1 cellular context compared by ENCODE assay signal in genomic region chr12:101459642-101460346, GRCh38.
TF ChIP-seq lines count a peak whose summit lies in the region.

No MANE protein-coding gene starts in this region.

TF ChIP-seq in HepG2, 621 proteins besides CTCF, POLR2A, EP300 and RAD21 (continued from another document and continues in another):
- TF ChIP-seq RNF219 (CRISPR knock-in tag; IDR thresholded peaks at IDR 0.05) (no peak), FOSL2 (CRISPR knock-in tag; IDR thresholded peaks at IDR 0.05) (peak; percentile 93), ZNF232 (CRISPR knock-in tag; IDR thresholded peaks at IDR 0.05; ENCODE audit: borderline replicate concordance) (no peak), ZBTB37 (CRISPR knock-in tag; IDR thresholded peaks at IDR 0.05) (no peak), PRDM15 (CRISPR knock-in tag; IDR thresholded peaks at IDR 0.05) (no peak), ZNF264 (CRISPR knock-in tag; IDR thresholded peaks at IDR 0.05) (no peak), PHF21A (CRISPR knock-in tag; IDR thresholded peaks at IDR 0.05) (0 out of 2 replicates have a peak, but pooled peaks have one; percentile 18), MAFG (CRISPR knock-in tag; IDR thresholded peaks at IDR 0.05) (no peak), GPN1 (CRISPR knock-in tag; IDR thresholded peaks at IDR 0.05; ENCODE audit: borderline replicate concordance) (no peak), ZNF841 (CRISPR knock-in tag; IDR thresholded peaks at IDR 0.05; ENCODE audit: borderline replicate concordance) (no peak), ZNF546 (CRISPR knock-in tag; conservative IDR thresholded peaks at IDR 0.05) (no peak), HIVEP1 (CRISPR knock-in tag; IDR thresholded peaks at IDR 0.05) (no peak), IRX3 (CRISPR knock-in tag; IDR thresholded peaks at IDR 0.05; ENCODE audit: borderline replicate concordance, low read depth) (no peak), PRMT3 (CRISPR knock-in tag; IDR thresholded peaks at IDR 0.05; ENCODE audit: borderline replicate concordance, low read depth) (no peak), ZNF574 (CRISPR knock-in tag; IDR thresholded peaks at IDR 0.05) (no peak), NONO (IDR thresholded peaks at IDR 0.05) (no peak), NONO (CRISPR knock-in tag; conservative IDR thresholded peaks at IDR 0.05) (no peak), ATM (IDR thresholded peaks at IDR 0.05; ENCODE audit: borderline replicate concordance) (no peak), IKZF4 (CRISPR knock-in tag; IDR thresholded peaks at IDR 0.05; ENCODE audit: borderline replicate concordance, low read depth, not compliant biosample characterization) (no peak), SP2 (CRISPR knock-in tag; IDR thresholded peaks at IDR 0.05) (no peak), ZBTB4 (CRISPR knock-in tag; IDR thresholded peaks at IDR 0.05; ENCODE audit: borderline replicate concordance) (no peak), HOMEZ (CRISPR knock-in tag; IDR thresholded peaks at IDR 0.05; ENCODE audit: low read depth) (peak; percentile 75; the same call in 1 of the 2 replicates), SIN3B (IDR thresholded peaks at IDR 0.05; ENCODE audit: low read length) (no peak), ZMAT3 (CRISPR knock-in tag; conservative IDR thresholded peaks at IDR 0.05) (no peak), ZNF724P (CRISPR knock-in tag; IDR thresholded peaks at IDR 0.05; ENCODE audit: borderline replicate concordance) (no peak), ZNF263 (CRISPR knock-in tag; IDR thresholded peaks at IDR 0.05) (no peak), ZMYM3 (CRISPR knock-in tag; IDR thresholded peaks at IDR 0.05) (no peak), ZNF570 (CRISPR knock-in tag; IDR thresholded peaks at IDR 0.05; ENCODE audit: borderline replicate concordance) (no peak), ZNF432 (CRISPR knock-in tag; IDR thresholded peaks at IDR 0.05; ENCODE audit: borderline replicate concordance) (no peak), ZNF816 (CRISPR knock-in tag; IDR thresholded peaks at IDR 0.05; ENCODE audit: borderline replicate concordance) (no peak), DMTF1 (CRISPR knock-in tag; IDR thresholded peaks at IDR 0.05) (no peak), PHF20 (CRISPR knock-in tag; IDR thresholded peaks at IDR 0.05) (no peak), ZXDC (CRISPR knock-in tag; IDR thresholded peaks at IDR 0.05) (no peak), DRAP1 (CRISPR knock-in tag; IDR thresholded peaks at IDR 0.05) (no peak), ZSCAN21 (CRISPR knock-in tag; IDR thresholded peaks at IDR 0.05; ENCODE audit: borderline replicate concordance) (no peak), CHD4 (IDR thresholded peaks at IDR 0.05; ENCODE audit: borderline replicate concordance, low read length) (no peak), MTF1 (CRISPR knock-in tag; IDR thresholded peaks at IDR 0.05) (no peak), ZC3H13 (CRISPR knock-in tag; IDR thresholded peaks at IDR 0.05) (no peak), JUNB (CRISPR knock-in tag; IDR thresholded peaks at IDR 0.05; ENCODE audit: borderline replicate concordance) (no peak), ZMYM4 (CRISPR knock-in tag; IDR thresholded peaks at IDR 0.05) (peak; percentile 34; the same call in 1 of the 2 replicates), ASH2L (IDR thresholded peaks at IDR 0.05; ENCODE audit: insufficient read length, low read depth, low read length) (no peak)
